15 cellular contexts compared by ENCODE assay signal in genomic region chr17:77097772-77098171, GRCh38. TPM values are rescaled to one million over a fixed set of nuclear protein-coding genes. Genes with fewer than 3 reads are reported as not detected.
A peak's percentile ranks its signal among the peaks of the same experiment; 100 is the strongest.
DNase-seq lines count a peak whose midpoint lies in the region; ATAC-seq and TF ChIP-seq lines count a peak whose summit lies in the region.
"Had no signal": no experiment of that assay in that cellular context is flagged by ENCODE, and none has a peak within 500 bp of the region (broad histone marks: within the 10 kb centered on the region; RNA-seq: fewer than 3 reads in every experiment).

No MANE protein-coding gene starts in this region.

- in situ Hi-C loops in G401 (cut with HindIII; ENCODE audit: low sequenced_read_pairs): no loop called here

- H3K9me2 ChIP-seq in hepatocyte (replicated peaks; ENCODE audit: insufficient read depth): no peaks in the 10 kb centered on the region

- no peak for TF ChIP-seq CTCF in WTC11 (IDR thresholded peaks at IDR 0.05)
- no peak for TF ChIP-seq CTCF in hepatocyte (IDR thresholded peaks at IDR 0.05; ENCODE audit: poor library complexity)

- no peak overlapping the region for H3K4me3 ChIP-seq in hepatocyte

- H3K4me1 ChIP-seq in hepatocyte (ENCODE audit: insufficient read depth): peaks cover 16% of the 10 kb centered on the region

- POLR2A ChIA-PET in WTC11 (lab: Charles Lee): no interaction called here

- peak overlapping the region; percentile 50 for H3K27ac ChIP-seq in hepatocyte
- H3K27ac ChIP-seq: epithelial cell of prostate had no signal

- 88% methylated on average over 3 of the region's 3 CpGs for WGBS in hepatocyte (ENCODE audit: low lambda C conversion rate, missing lambda C conversion rate)

- H3K27me3 Mint-ChIP-seq in WTC11 (ENCODE audit: low read depth): no peaks in the 10 kb centered on the region
- H3K27me3 Mint-ChIP-seq: IgD-negative memory B cell had no signal

- no peaks in the 10 kb centered on the region for H4K20me1 ChIP-seq in hepatocyte (ENCODE audit: insufficient read depth, poor library complexity, severe bottlenecking)

- CTCF ChIA-PET in WTC11 (lab: Charles Lee): interaction anchor here (0.7 kb wide), 1 partner anchor 9 kb away, joined by 3 read pairs; no protein-coding TSS in a partner anchor

- peak; percentile 22 for ATAC-seq in WTC11
- ATAC-seq in stimulated activated effector memory CD8-positive, alpha-beta T cell treated with anti-CD3 and anti-CD28 coated beads, Interleukin-12 subunit alpha, Interleukin-12 subunit beta, amount 100 ng/mL, for 72 hours: no peak
- no peak for ATAC-seq in HG02763 (IDR thresholded peaks at IDR 0.05; ENCODE audit: unreplicated experiment)
- ATAC-seq: SK-N-SH treated with all-trans-retinoic acid at 6 μM for 48 hours had no signal

- no peaks in the 10 kb centered on the region for H3K79me2 ChIP-seq in hepatocyte

- H3K36me3 Mint-ChIP-seq in WTC11: peaks cover 36% of the 10 kb centered on the region
- H3K36me3 Mint-ChIP-seq in stimulated activated effector memory CD8-positive, alpha-beta T cell treated with anti-CD3 and anti-CD28 coated beads, Interleukin-12 subunit alpha, Interleukin-12 subunit beta, amount 100 ng/mL, for 72 hours: peaks cover 86% of the 10 kb centered on the region

- H3K4me2 ChIP-seq in hepatocyte: no peak overlapping the region

- H3K27me3 ChIP-seq in hepatocyte: no peaks in the 10 kb centered on the region

- no peaks in the 10 kb centered on the region for H3K9me3 ChIP-seq in hepatocyte (ENCODE audit: low read depth)

- peak overlapping the region; percentile 78 for H3K27ac Mint-ChIP-seq in WTC11
- H3K27ac Mint-ChIP-seq in stimulated activated effector memory CD8-positive, alpha-beta T cell treated with anti-CD3 and anti-CD28 coated beads, Interleukin-12 subunit alpha, Interleukin-12 subunit beta, amount 100 ng/mL, for 72 hours: peak overlapping the region; percentile 71

- no peaks in the 10 kb centered on the region for H3K36me3 ChIP-seq in hepatocyte (replicated peaks; ENCODE audit: insufficient read depth, low read depth)

- DNase-seq in G401 (ENCODE audit: low spot score) (peak; percentile 46), WTC11 (ENCODE audit: low spot score) (no peak), hepatocyte (ENCODE audit: low spot score) (no peak), NCI-H2227 treated with DMSO at 0.1 percent for 48 hours (lab: John Stamatoyannopoulos, UW) (no peak), SHP77 (lab: John Stamatoyannopoulos, UW) (no peak)
- no peak for DNase-seq in stimulated activated effector memory CD8-positive, alpha-beta T cell treated with anti-CD3 and anti-CD28 coated beads, Interleukin-12 subunit alpha, Interleukin-12 subunit beta, amount 100 ng/mL, for 72 hours (ENCODE audit: low spot score in 2 of 2)
- no peak for DNase-seq in stimulated activated CD4-positive, alpha-beta T cell treated with anti-CD3 and anti-CD28 coated beads, Interleukin-4, amount 100 ng/mL, for 24 hours
- DNase-seq: activated CD4-positive, alpha-beta T cell treated with anti-CD3 and anti-CD28 coated beads, Interleukin-2, amount 50 U/mL, for 1 hour; DMS53; H7; NCI-H1436 had no signal

- H2AFZ ChIP-seq in hepatocyte: no peak overlapping the region

- H3K9me3 Mint-ChIP-seq in WTC11: no peaks in the 10 kb centered on the region
- no peaks in the 10 kb centered on the region for H3K9me3 Mint-ChIP-seq in stimulated activated effector memory CD8-positive, alpha-beta T cell treated with anti-CD3 and anti-CD28 coated beads, Interleukin-12 subunit alpha, Interleukin-12 subunit beta, amount 100 ng/mL, for 72 hours
- H3K9me3 Mint-ChIP-seq: IgD-negative memory B cell had no signal

- H3K4me1 Mint-ChIP-seq in WTC11: peaks cover 38% of the 10 kb centered on the region
- peaks cover 21% of the 10 kb centered on the region for H3K4me1 Mint-ChIP-seq in stimulated activated effector memory CD8-positive, alpha-beta T cell treated with anti-CD3 and anti-CD28 coated beads, Interleukin-12 subunit alpha, Interleukin-12 subunit beta, amount 100 ng/mL, for 72 hours

- no peak overlapping the region for H3K4me3 Mint-ChIP-seq in WTC11
- no peak overlapping the region for H3K4me3 Mint-ChIP-seq in stimulated activated effector memory CD8-positive, alpha-beta T cell treated with anti-CD3 and anti-CD28 coated beads, Interleukin-12 subunit alpha, Interleukin-12 subunit beta, amount 100 ng/mL, for 72 hours
- H3K4me3 Mint-ChIP-seq: IgD-negative memory B cell had no signal

TF ChIP-seq in WTC11, 78 proteins besides CTCF, POLR2A, EP300 and RAD21:
- TF ChIP-seq ZNF121 (CRISPR knock-in tag; IDR thresholded peaks at IDR 0.05) (no peak), USF2 (CRISPR knock-in tag; IDR thresholded peaks at IDR 0.05) (peak; percentile 68), USF1 (CRISPR knock-in tag; IDR thresholded peaks at IDR 0.05) (0 out of 2 replicates have a peak, but pooled peaks have one; percentile 31)

RNA-seq across cellular contexts. Expression of gene SEC14L1, which starts 43.0 kb away (rescaled TPM):
- 48.1 and 58.3 TPM in 2 replicates for total RNA-seq in G401 (2014; rRNA removed; shearing (Covaris generic))
- total RNA-seq in WTC11 (2021): 77.2 to 82.8 TPM (median 81.0 TPM) in 3 replicates
- 35.3 and 52.9 TPM in 2 replicates for total RNA-seq in hepatocyte
- 70.8 and 71.4 TPM in 2 replicates for polyA plus RNA-seq in hepatocyte
